Comparison of ENCODE assay signal across 8 cellular contexts in genomic region chr16:31873556-31874353, GRCh38. TPM values are rescaled to one million over a fixed set of nuclear protein-coding genes. Genes with fewer than 3 reads are reported as not detected.
DNase-seq lines count a peak whose midpoint lies in the region; ATAC-seq lines count a peak whose summit lies in the region.

Gene ZNF267, plus strand, starts transcription at chr16:31873807. Its CDS starts 160 bp downstream, at chr16:31873967.

- ATAC-seq in GM18498 (IDR thresholded peaks at IDR 0.05; ENCODE audit: unreplicated experiment) (peak; percentile 60), HG02885 (IDR thresholded peaks at IDR 0.05; ENCODE audit: poor library complexity, unreplicated experiment) (peak; percentile 58), sciatic nerve (peak; percentile 97), HG03469 (IDR thresholded peaks at IDR 0.05; ENCODE audit: unreplicated experiment) (no peak)

- intact Hi-C loops in sciatic nerve (cut with DNase I): no loop called here

- DNase-seq in NCI-H2029 (lab: John Stamatoyannopoulos, UW) (peak; percentile 92), T1000 (lab: John Stamatoyannopoulos, UW) (peak; percentile 80), astrocyte of the hippocampus (ENCODE audit: low read depth, low spot score) (peak; percentile 96), hippocampal formation (lab: John Stamatoyannopoulos, UW) (peak; percentile 74 to 84), sciatic nerve (ENCODE audit: low spot score) (peak; percentile 97)

RNA-seq across cellular contexts. Expression of gene ZNF267, which starts in this region (rescaled TPM):
- 19.7 TPM for total RNA-seq in sciatic nerve
